Comparison of ENCODE assay signal across 23 cellular contexts in genomic region chr10:130026670-130027456, GRCh38.
"Had no signal": no experiment of that assay in that cellular context is flagged by ENCODE, and none has a peak within 500 bp of the region (broad histone marks: within the 10 kb centered on the region; RNA-seq: fewer than 3 reads in every experiment).

No MANE protein-coding gene starts in this region.

- H3K4me3 ChIP-seq: esophagus squamous epithelium, pancreas, right lobe of liver, smooth muscle cell, suprapubic skin had no signal

- H3K36me3 Mint-ChIP-seq: naive thymus-derived CD8-positive, alpha-beta T cell; stimulated activated effector memory CD8-positive, alpha-beta T cell treated with anti-CD3 and anti-CD28 coated beads, Interleukin-12 subunit alpha, Interleukin-12 subunit beta, amount 100 ng/mL, for 72 hours had no signal

- H3K9me3 ChIP-seq: esophagus squamous epithelium, pancreas, right lobe of liver, suprapubic skin had no signal

- ATAC-seq: effector memory CD8-positive, alpha-beta T cell; left lobe of liver; naive thymus-derived CD8-positive, alpha-beta T cell; pancreas had no signal

- H3K27me3 ChIP-seq: pancreas, right lobe of liver, suprapubic skin had no signal

- H3K9me3 Mint-ChIP-seq: effector memory CD8-positive, alpha-beta T cell; naive thymus-derived CD8-positive, alpha-beta T cell; stimulated activated effector memory CD8-positive, alpha-beta T cell treated with anti-CD3 and anti-CD28 coated beads, Interleukin-12 subunit alpha, Interleukin-12 subunit beta, amount 100 ng/mL, for 72 hours; stimulated activated naive CD8-positive, alpha-beta T cell treated with anti-CD3 and anti-CD28 coated beads, Interleukin-15, Interleukin-2, amounts not matched to agents 100 ng/mL and 50 ng/mL, for 24 hours had no signal

- H3K27ac Mint-ChIP-seq: effector memory CD8-positive, alpha-beta T cell; nephron progenitor cell; progenitor cell of endocrine pancreas; stimulated activated effector memory CD8-positive, alpha-beta T cell treated with anti-CD3 and anti-CD28 coated beads, Interleukin-12 subunit alpha, Interleukin-12 subunit beta, amount 100 ng/mL, for 72 hours; stimulated activated naive CD8-positive, alpha-beta T cell treated with anti-CD3 and anti-CD28 coated beads, Interleukin-15, Interleukin-2, amounts not matched to agents 100 ng/mL and 50 ng/mL, for 24 hours had no signal

- H3K4me1 ChIP-seq: esophagus squamous epithelium, pancreas, right lobe of liver had no signal

- DNase-seq: caudate nucleus; cerebellar nuclear complex; cortex of kidney; effector memory CD8-positive, alpha-beta T cell; erythroblast; esophagus squamous epithelium; foreskin melanocyte; mesenchymal stem cell; midbrain; naive thymus-derived CD8-positive, alpha-beta T cell; nephron progenitor cell; occipital lobe; pancreas; right lobe of liver; stimulated activated CD4-positive, alpha-beta T cell treated with anti-CD3 and anti-CD28 coated beads, Interleukin-2, amount 100 ng/mL, for 24 hours; stimulated activated CD4-positive, alpha-beta T cell treated with anti-CD3 and anti-CD28 coated beads, Interleukin-4, amount 100 ng/mL, for 24 hours; trophoblast cell had no signal

- H3K4me1 Mint-ChIP-seq: naive thymus-derived CD8-positive, alpha-beta T cell; nephron progenitor cell; stimulated activated effector memory CD8-positive, alpha-beta T cell treated with anti-CD3 and anti-CD28 coated beads, Interleukin-12 subunit alpha, Interleukin-12 subunit beta, amount 100 ng/mL, for 72 hours had no signal

- H3K27me3 Mint-ChIP-seq: stimulated activated naive CD8-positive, alpha-beta T cell treated with anti-CD3 and anti-CD28 coated beads, Interleukin-15, Interleukin-2, amounts not matched to agents 100 ng/mL and 50 ng/mL, for 24 hours had no signal

- H3K4me3 Mint-ChIP-seq: effector memory CD8-positive, alpha-beta T cell; naive thymus-derived CD8-positive, alpha-beta T cell; nephron progenitor cell; stimulated activated effector memory CD8-positive, alpha-beta T cell treated with anti-CD3 and anti-CD28 coated beads, Interleukin-12 subunit alpha, Interleukin-12 subunit beta, amount 100 ng/mL, for 72 hours; stimulated activated naive CD8-positive, alpha-beta T cell treated with anti-CD3 and anti-CD28 coated beads, Interleukin-15, Interleukin-2, amounts not matched to agents 100 ng/mL and 50 ng/mL, for 24 hours had no signal

- H3K27ac ChIP-seq: esophagus squamous epithelium, pancreas, right lobe of liver, suprapubic skin had no signal

- H3K36me3 ChIP-seq: esophagus squamous epithelium, pancreas, right lobe of liver, suprapubic skin had no signal
